ENCODE assay signal across 10 cellular contexts in genomic region chr7:4951903-4952636, GRCh38. TPM values are rescaled to one million over a fixed set of nuclear protein-coding genes. Genes with fewer than 3 reads are reported as not detected.
DNase-seq lines count a peak whose midpoint lies in the region; ATAC-seq, FAIRE-seq and TF ChIP-seq lines count a peak whose summit lies in the region.
"Had no signal": no experiment of that assay in that cellular context is flagged by ENCODE, and none has a peak within 500 bp of the region (broad histone marks: within the 10 kb centered on the region; RNA-seq: fewer than 3 reads in every experiment).

No MANE protein-coding gene starts in this region.

- no peaks in the 10 kb centered on the region for H3K36me3 ChIP-seq in cardiac muscle cell

- DNase-seq in cardiac muscle cell (ENCODE audit: low read depth in 1 of 2, low spot score in 1 of 2) = peak; percentile 28 to 61
- no peak for DNase-seq in left ventricle myocardium superior
- peak; percentile 65 for DNase-seq in KBM-7
- peak; percentile 19 to 22 for DNase-seq in cardiac fibroblast (ENCODE audit: low read depth in 2 of 2)
- peak; percentile 79 for DNase-seq in urothelium cell line (ENCODE audit: low spot score)
- no peak for DNase-seq in NCI-H1694 (lab: John Stamatoyannopoulos, UW)
- no peak for DNase-seq in kidney glomerular epithelial cell (lab: John Stamatoyannopoulos, UW)
- DNase-seq: activated T-cell treated with anti-CD3 and anti-CD28 coated beads for 4 hours, mesenchymal stem cell had no signal

- peaks cover 20% of the 10 kb centered on the region for H3K27me3 ChIP-seq in cardiac muscle cell

- peak; percentile 81 for FAIRE-seq in urothelium cell line (lab: Jason Lieb, UNC)

- H3K9me3 ChIP-seq in cardiac muscle cell (ENCODE audit: low read depth) = no peaks in the 10 kb centered on the region

- in situ Hi-C loops in KBM-7 (cut with MboI; ENCODE audit: low pct_unique_long_range_greater_than_20kb, low sequenced_read_pairs) = no loop called here

- TF ChIP-seq CTCF in cardiac muscle cell (IDR thresholded peaks at IDR 0.05; ENCODE audit: low read depth, low read length) (no peak), cardiac fibroblast (IDR thresholded peaks at IDR 0.05; ENCODE audit: low read depth, low read length) (no peak)

- no peak overlapping the region for H3K4me3 ChIP-seq in cardiac muscle cell
- no peak overlapping the region for H3K4me3 ChIP-seq in cardiac fibroblast (replicated peaks in 1 of 2; ENCODE audit: low read depth in 2 of 2, low read length in 2 of 2)

- H3K4me1 ChIP-seq in cardiac muscle cell (ENCODE audit: low read depth) = no peaks in the 10 kb centered on the region

- ATAC-seq in left ventricle myocardium superior = no peak
- ATAC-seq in activated CD4-positive, CD25-positive, alpha-beta regulatory T cell treated with anti-CD3 and anti-CD28 coated beads, Interleukin-2, amount 50 U/mL, for 24 hours = no peak

- intact Hi-C loops in left ventricle myocardium superior (cut with micrococcal nuclease) = no loop called here

- no peak overlapping the region for H3K27ac ChIP-seq in cardiac muscle cell

RNA-seq across cellular contexts. Expression of gene MMD2, which starts 6.9 kb away (rescaled TPM):
- total RNA-seq in cardiac muscle cell (not detected in 2 replicates), left ventricle myocardium superior (not detected)
- not detected in 2 replicates for polyA plus RNA-seq in cardiac muscle cell

Comparison
In these comparisons a context has a peak if more than half of its experiments do, and no peak if none do; other contexts are left out.
1. DNase-seq: peak in cardiac muscle cell (2 of 2), KBM-7 (single experiment), cardiac fibroblast (2 of 2) and urothelium cell line (single experiment); none in left ventricle myocardium superior (single experiment), NCI-H1694 (single experiment) and kidney glomerular epithelial cell (single experiment).